8 cellular contexts compared by ENCODE assay signal in the genomic region with DNA sequence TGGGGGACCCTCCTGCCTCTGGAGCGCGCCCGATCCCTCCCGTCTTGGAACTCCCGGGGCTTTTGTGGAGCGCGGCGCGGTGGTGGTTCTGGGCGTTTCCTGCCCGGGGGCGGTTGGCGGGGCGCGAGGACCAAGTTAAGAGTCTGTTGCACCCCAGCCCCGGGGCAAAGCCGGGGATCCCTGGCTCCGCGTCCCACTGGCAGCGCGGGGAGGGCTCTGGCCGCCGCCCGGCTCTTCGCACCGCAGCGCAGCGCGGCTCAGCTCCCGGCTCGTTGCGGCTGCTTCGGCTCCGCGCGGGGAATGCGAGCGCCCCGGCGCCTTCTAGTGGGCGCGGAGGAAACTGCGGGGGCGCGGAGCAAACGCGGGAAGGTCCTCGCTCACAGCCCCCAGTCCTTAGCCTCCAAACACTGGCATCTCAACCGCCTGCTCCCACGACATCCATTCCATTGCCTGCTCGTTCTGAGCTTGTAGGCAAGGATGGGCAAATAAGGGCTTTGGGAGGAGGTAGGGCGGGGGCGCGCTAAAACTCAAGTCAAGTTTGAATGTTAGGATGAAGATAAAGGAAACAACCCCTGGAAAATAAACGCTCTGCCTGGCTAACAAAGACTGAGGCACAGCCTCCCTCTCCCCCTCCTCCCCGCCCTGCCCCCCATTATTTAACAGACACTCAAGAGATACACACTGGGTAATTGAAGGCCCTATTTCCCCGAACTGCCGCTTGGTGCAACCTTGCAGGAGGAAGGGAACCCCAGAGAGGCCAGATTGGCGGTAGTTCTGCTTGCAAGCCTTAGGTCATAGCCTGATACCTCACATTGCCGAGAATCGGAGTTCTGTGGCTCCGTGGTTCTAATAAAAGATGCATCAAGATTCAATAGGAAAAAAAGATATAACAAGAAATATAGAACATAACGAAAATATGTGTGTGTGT. TPM values are rescaled to one million over a fixed set of nuclear protein-coding genes. Genes with fewer than 3 reads are reported as not detected.
A peak's percentile ranks its signal among the peaks of the same experiment; 100 is the strongest.
DNase-seq lines count a peak whose midpoint lies in the region; ATAC-seq, FAIRE-seq and TF ChIP-seq lines count a peak whose summit lies in the region.

A gene (minus strand): TSS at position 304 of the 928 bp plus-strand sequence. CDS start 1,069 bp downstream, outside the sequence.

- H3K27ac ChIP-seq in A549 (peak within 1 kb of the TSS; percentile 94), coronary artery (peak within 1 kb of the TSS; percentile 41 to 64), left lung (no peak within 1 kb of the TSS)

- H3K27me3 ChIP-seq in left lung = peaks cover 36 to 90% of the 10 kb centered on the region in 2 donors

- peak; percentile 55 to 60 for TF ChIP-seq RAD21 in A549 (conservative IDR thresholded peaks at IDR 0.05 in 1 of 2, IDR thresholded peaks at IDR 0.05 in 1 of 2)

- TF ChIP-seq CTCF in A549 (IDR thresholded peaks at IDR 0.05) = peak; percentile 78
- peak; percentile 97 for TF ChIP-seq CTCF in coronary artery (IDR thresholded peaks at IDR 0.05)
- peak; percentile 85 to 92 for TF ChIP-seq CTCF in left lung (IDR thresholded peaks at IDR 0.05)

- H3K4me1 ChIP-seq in A549 = peaks cover 13% of the 10 kb centered on the region
- H3K4me1 ChIP-seq in left lung = peaks cover 4 to 18% of the 10 kb centered on the region in 2 donors

- peak; percentile 56 for TF ChIP-seq POLR2A in A549 (IDR thresholded peaks at IDR 0.05; ENCODE audit: low read length)

- peak within 1 kb of the TSS; percentile 97 for H3K4me2 ChIP-seq in A549

- DNase-seq in A549 (ENCODE audit: low read depth in 1 of 2, low spot score in 1 of 2) = peak; percentile 76 to 86
- peak; percentile 88 for DNase-seq in NCI-H2227 (lab: John Stamatoyannopoulos, UW; ENCODE audit: unreplicated experiment)
- peak; percentile 48 for DNase-seq in activated CD4-positive, alpha-beta T cell treated with anti-CD3 and anti-CD28 coated beads for 1 hour
- DNase-seq in coronary artery (ENCODE audit: low spot score) = peak; percentile 77
- peak in 1 of 2 donors; percentile 94 for DNase-seq in left lung
- peak; percentile 65 for DNase-seq in stimulated activated CD4-positive, alpha-beta T cell treated with anti-CD3 and anti-CD28 coated beads, Interleukin-4, amount 100 ng/mL, for 24 hours

- peak; percentile 28 for FAIRE-seq in A549 (lab: Jason Lieb, UNC)

- POLR2A ChIA-PET in A549 (lab: Yijun Ruan, JAX) = interaction anchor here (0.6 kb wide), 1 partner anchor 178 kb away, joined by 3 read pairs; a partner anchor contains a TSS

- CTCF ChIA-PET in A549 (lab: Yijun Ruan, JAX) = interaction anchor here (0.6 to 5.2 kb wide), 38 partner anchors 8 to 170 kb away, joined by 3 to 76 read pairs (median 3); no protein-coding TSS in a partner anchor

- peak; percentile 87 to 91 for ATAC-seq in A549
- ATAC-seq in GM18498 (IDR thresholded peaks at IDR 0.05; ENCODE audit: unreplicated experiment) = peak; percentile 79
- peak; percentile 77 for ATAC-seq in HG02973 (IDR thresholded peaks at IDR 0.05; ENCODE audit: unreplicated experiment)
- peak; percentile 96 for ATAC-seq in left lung

- H3K4me3 ChIP-seq in A549 (peak within 1 kb of the TSS; percentile 83), coronary artery (peak within 1 kb of the TSS; percentile 92), left lung (peak within 1 kb of the TSS; percentile 30 to 41)

- 2% methylated on average over 35 of the region's 63 CpGs for WGBS in A549 (ENCODE audit: missing lambda C conversion rate)

- intact Hi-C loops in left lung (cut with DNase I) = no loop called here

- H3K9me3 ChIP-seq in A549 (no peaks in the 10 kb centered on the region), left lung (no peaks in the 10 kb centered on the region)

- H3K36me3 ChIP-seq in left lung = no peaks in the 10 kb centered on the region

- TF ChIP-seq EP300 in A549 (IDR thresholded peaks at IDR 0.05) = no peak

TF ChIP-seq in A549, 52 proteins besides CTCF, POLR2A, EP300 and RAD21:
- TF ChIP-seq, protein P1, sequence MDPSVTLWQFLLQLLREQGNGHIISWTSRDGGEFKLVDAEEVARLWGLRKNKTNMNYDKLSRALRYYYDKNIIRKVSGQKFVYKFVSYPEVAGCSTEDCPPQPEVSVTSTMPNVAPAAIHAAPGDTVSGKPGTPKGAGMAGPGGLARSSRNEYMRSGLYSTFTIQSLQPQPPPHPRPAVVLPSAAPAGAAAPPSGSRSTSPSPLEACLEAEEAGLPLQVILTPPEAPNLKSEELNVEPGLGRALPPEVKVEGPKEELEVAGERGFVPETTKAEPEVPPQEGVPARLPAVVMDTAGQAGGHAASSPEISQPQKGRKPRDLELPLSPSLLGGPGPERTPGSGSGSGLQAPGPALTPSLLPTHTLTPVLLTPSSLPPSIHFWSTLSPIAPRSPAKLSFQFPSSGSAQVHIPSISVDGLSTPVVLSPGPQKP (IDR thresholded peaks at IDR 0.05; ENCODE audit: low read depth, low read length) = no peak
- TF ChIP-seq HOXB5 (CRISPR knock-in tag; IDR thresholded peaks at IDR 0.05) (no peak), KDM1A (IDR thresholded peaks at IDR 0.05; ENCODE audit: low read depth) (no peak), ESRRA (IDR thresholded peaks at IDR 0.05; ENCODE audit: borderline replicate concordance, low read length) (no peak), GATA3 (IDR thresholded peaks at IDR 0.05; ENCODE audit: borderline replicate concordance) (no peak), MAZ (IDR thresholded peaks at IDR 0.05; ENCODE audit: borderline replicate concordance, low read depth, low read length) (peak; percentile 64; the same call in 1 of the 2 replicates), PHF8 (IDR thresholded peaks at IDR 0.05; ENCODE audit: borderline replicate concordance, low read depth) (peak; percentile 32; the same call in 1 of the 2 replicates), MAFK (IDR thresholded peaks at IDR 0.05; ENCODE audit: partially characterized antibody) (no peak), RNF2 (IDR thresholded peaks at IDR 0.05; ENCODE audit: borderline replicate concordance, low read depth) (peak; percentile 79; the same call in 1 of the 2 replicates), JUN (IDR thresholded peaks at IDR 0.05) (peak in 1 of 2 experiments; percentile 60; a peak in 2 of 5 replicates), SMC3 (IDR thresholded peaks at IDR 0.05) (peak; percentile 67), JUNB (IDR thresholded peaks at IDR 0.05) (no peak), MYC (IDR thresholded peaks at IDR 0.05; ENCODE audit: borderline replicate concordance, low read length) (no peak)
- TF ChIP-seq, protein P2, sequence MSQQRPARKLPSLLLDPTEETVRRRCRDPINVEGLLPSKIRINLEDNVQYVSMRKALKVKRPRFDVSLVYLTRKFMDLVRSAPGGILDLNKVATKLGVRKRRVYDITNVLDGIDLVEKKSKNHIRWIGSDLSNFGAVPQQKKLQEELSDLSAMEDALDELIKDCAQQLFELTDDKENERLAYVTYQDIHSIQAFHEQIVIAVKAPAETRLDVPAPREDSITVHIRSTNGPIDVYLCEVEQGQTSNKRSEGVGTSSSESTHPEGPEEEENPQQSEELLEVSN (IDR thresholded peaks at IDR 0.05; ENCODE audit: borderline replicate concordance, low read depth) = peak; percentile 95
- TF ChIP-seq, protein P3, sequence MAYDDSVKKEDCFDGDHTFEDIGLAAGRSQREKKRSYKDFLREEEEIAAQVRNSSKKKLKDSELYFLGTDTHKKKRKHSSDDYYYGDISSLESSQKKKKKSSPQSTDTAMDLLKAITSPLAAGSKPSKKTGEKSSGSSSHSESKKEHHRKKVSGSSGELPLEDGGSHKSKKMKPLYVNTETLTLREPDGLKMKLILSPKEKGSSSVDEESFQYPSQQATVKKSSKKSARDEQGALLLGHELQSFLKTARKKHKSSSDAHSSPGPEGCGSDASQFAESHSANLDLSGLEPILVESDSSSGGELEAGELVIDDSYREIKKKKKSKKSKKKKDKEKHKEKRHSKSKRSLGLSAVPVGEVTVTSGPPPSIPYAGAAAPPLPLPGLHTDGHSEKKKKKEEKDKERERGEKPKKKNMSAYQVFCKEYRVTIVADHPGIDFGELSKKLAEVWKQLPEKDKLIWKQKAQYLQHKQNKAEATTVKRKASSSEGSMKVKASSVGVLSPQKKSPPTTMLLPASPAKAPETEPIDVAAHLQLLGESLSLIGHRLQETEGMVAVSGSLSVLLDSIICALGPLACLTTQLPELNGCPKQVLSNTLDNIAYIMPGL (CRISPR knock-in tag; IDR thresholded peaks at IDR 0.05; ENCODE audit: borderline replicate concordance) = peak; percentile 96
- TF ChIP-seq, protein P4, sequence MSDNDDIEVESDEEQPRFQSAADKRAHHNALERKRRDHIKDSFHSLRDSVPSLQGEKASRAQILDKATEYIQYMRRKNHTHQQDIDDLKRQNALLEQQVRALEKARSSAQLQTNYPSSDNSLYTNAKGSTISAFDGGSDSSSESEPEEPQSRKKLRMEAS (IDR thresholded peaks at IDR 0.05) = peak; percentile 90

RNA-seq across cellular contexts. Expression of the gene that starts here (rescaled TPM):
- polyA plus RNA-seq in A549 (2011; rRNA removed) = 25.7 and 27.0 TPM in 2 replicates
- 54.1 and 77.8 TPM in 2 replicates for polyA plus RNA-seq in A549 (2012; cell fraction: cytosol; rRNA removed)
- 109 and 163 TPM in 2 replicates for polyA plus RNA-seq in A549 (2012; cell fraction: nucleus; rRNA removed)
- 33.2 to 35.1 TPM (median 33.4 TPM) in 3 replicates for polyA plus RNA-seq in A549 (2017; fragmentation: RNase III; extraction: RNeasy Plus Mini Kit Qiagen cat#74134 plus additional on column Dnase treatment)
- 31.2 and 40.5 TPM in 2 replicates for polyA minus RNA-seq in A549 (2011; rRNA and poly(A)+ RNA removed)
- 1 to 10 TPM; 2.0 to 3.8 TPM for total RNA-seq in left lung

Comparison
In these comparisons a context has a peak if more than half of its experiments do, and no peak if none do; other contexts are left out.
1. H3K27ac ChIP-seq: peak in A549 (2 of 2) and coronary artery (2 of 2); none in left lung (0 of 2).
2. H3K4me3 ChIP-seq: peak in every context shown above with its lines; median percentile 92 in coronary artery; 83 in A549; 36 in left lung.
3. Peak in every context shown above with its lines, with median percentiles within 50 percentile points of each other: ATAC-seq and CTCF ChIP-seq.